Comparison of ENCODE assay signal across 8 cellular contexts in genomic region chr6:33426590-33427563, GRCh38. TPM values are rescaled to one million over a fixed set of nuclear protein-coding genes. Genes with fewer than 3 reads are reported as not detected.
DNase-seq lines count a peak whose midpoint lies in the region; ATAC-seq and TF ChIP-seq lines count a peak whose summit lies in the region.

No MANE protein-coding gene starts in this region.

- H3K27me3 ChIP-seq in cardiac muscle cell (no peaks in the 10 kb centered on the region), skeletal muscle tissue (ENCODE audit: control insufficient read depth in 3 of 3, insufficient read depth in 3 of 3, low read length in 3 of 3) (peaks cover 0 to 24% (median 0%) of the 10 kb centered on the region in 3 donors)

- H3K36me3 Mint-ChIP-seq in activated CD4-positive, alpha-beta memory T cell treated with anti-CD3 and anti-CD28 coated beads for 36 hours = peaks cover 7% of the 10 kb centered on the region

- peak overlapping the region; percentile 69 for H3K4me3 ChIP-seq in cardiac muscle cell
- peak overlapping the region; percentile 68 to 78 (median 78) for H3K4me3 ChIP-seq in skeletal muscle tissue (ENCODE audit: low read length in 3 of 3)

- DNase-seq in cardiac muscle cell (ENCODE audit: low read depth in 1 of 2, low spot score in 1 of 2) (no peak), left cardiac atrium (no peak), germinal center (ENCODE audit: low spot score) (peak; percentile 20), ACHN (no peak), NCI-H128 (lab: John Stamatoyannopoulos, UW; ENCODE audit: unreplicated experiment) (no peak)
- DNase-seq in activated CD4-positive, alpha-beta memory T cell treated with anti-CD3 and anti-CD28 coated beads for 36 hours = peak; percentile 44

- no peaks in the 10 kb centered on the region for H3K36me3 ChIP-seq in cardiac muscle cell
- no peaks in the 10 kb centered on the region for H3K36me3 ChIP-seq in skeletal muscle tissue (ENCODE audit: control insufficient read depth in 3 of 3, insufficient read depth in 3 of 3, low read length in 3 of 3)

- H3K9me3 Mint-ChIP-seq in activated CD4-positive, alpha-beta memory T cell treated with anti-CD3 and anti-CD28 coated beads for 36 hours = no peaks in the 10 kb centered on the region

- peak overlapping the region; percentile 86 for H3K27ac ChIP-seq in cardiac muscle cell
- H3K27ac ChIP-seq in skeletal muscle tissue (ENCODE audit: low read depth, low read length) = peak overlapping the region; percentile 80

- H3K9ac ChIP-seq in skeletal muscle tissue (ENCODE audit: low read depth in 1 of 3, low read length in 3 of 3) = peak overlapping the region; percentile 45 to 75 (median 61)

- H3K4me3 Mint-ChIP-seq in activated CD4-positive, alpha-beta memory T cell treated with anti-CD3 and anti-CD28 coated beads for 36 hours = peak overlapping the region; percentile 83

- H3K4me1 ChIP-seq in cardiac muscle cell (ENCODE audit: low read depth) = peaks cover 37% of the 10 kb centered on the region
- H3K4me1 ChIP-seq in skeletal muscle tissue (ENCODE audit: control insufficient read depth in 3 of 3, insufficient read depth in 3 of 3, low read length in 3 of 3) = peaks cover 35 to 37% (median 37%) of the 10 kb centered on the region in 3 donors

- TF ChIP-seq CTCF in cardiac muscle cell (IDR thresholded peaks at IDR 0.05; ENCODE audit: low read depth, low read length) = no peak

- CTCF ChIA-PET in activated CD4-positive, alpha-beta memory T cell treated with anti-CD3 and anti-CD28 coated beads for 36 hours (lab: Charles Lee) = interaction anchor here (0.6 to 2.0 kb wide), 12 partner anchors 10 to 155 kb away, joined by 3 to 21 read pairs (median 6); partner anchors contain the start of genes B3GALT4, KIFC1, VPS52 and ZBTB9

- peaks cover 56% of the 10 kb centered on the region for H3K4me1 Mint-ChIP-seq in activated CD4-positive, alpha-beta memory T cell treated with anti-CD3 and anti-CD28 coated beads for 36 hours (ENCODE audit: low read depth)

- POLR2A ChIA-PET in activated CD4-positive, alpha-beta memory T cell treated with anti-CD3 and anti-CD28 coated beads for 36 hours (lab: Charles Lee) = interaction anchor here (0.8 to 2.7 kb wide), 6 partner anchors 10 to 195 kb away, joined by 3 to 24 read pairs (median 5); partner anchors contain the start of genes CUTA, KIFC1, ZBTB22 and ZBTB9

- in situ Hi-C loops in ACHN (cut with HindIII; ENCODE audit: low pct_ligation_motif_present, low pct_unique_long_range_greater_than_20kb, low sequenced_read_pairs) = no loop called here

- H3K27ac Mint-ChIP-seq in activated CD4-positive, alpha-beta memory T cell treated with anti-CD3 and anti-CD28 coated beads for 36 hours = peak overlapping the region; percentile 89

- ATAC-seq in left cardiac atrium = no peak
- ATAC-seq in HG02798 (IDR thresholded peaks at IDR 0.05; ENCODE audit: poor library complexity, unreplicated experiment) = no peak

- H3K9me3 ChIP-seq in cardiac muscle cell (ENCODE audit: low read depth) (no peaks in the 10 kb centered on the region), skeletal muscle tissue (ENCODE audit: control insufficient read depth in 3 of 3, low read length in 3 of 3) (no peaks in the 10 kb centered on the region)

- no peaks in the 10 kb centered on the region for H3K27me3 Mint-ChIP-seq in activated CD4-positive, alpha-beta memory T cell treated with anti-CD3 and anti-CD28 coated beads for 36 hours

- intact Hi-C loops in left cardiac atrium (cut with DNase I) = no loop called here
- intact Hi-C loops in activated CD4-positive, alpha-beta memory T cell treated with anti-CD3 and anti-CD28 coated beads for 36 hours (cut with micrococcal nuclease) = loop anchor here (1.0 kb wide), 2 partner anchors 9 to 36 kb away; partner anchors contain the start of genes CUTA and KIFC1

RNA-seq across cellular contexts. Expression of gene SYNGAP1, which starts 7.0 kb away (rescaled TPM):
- total RNA-seq in cardiac muscle cell = 14.9 and 20.2 TPM in 2 replicates
- 6.8 and 10.5 TPM in 2 replicates for polyA plus RNA-seq in cardiac muscle cell
- 1 to 10 TPM; 9.0 to 9.8 TPM for total RNA-seq in left cardiac atrium
- 10 to 100 TPM; 34.3 to 35.8 TPM for total RNA-seq in activated CD4-positive, alpha-beta memory T cell treated with anti-CD3 and anti-CD28 coated beads for 36 hours
- total RNA-seq in skeletal muscle tissue = 1.6 TPM

RNA-seq across cellular contexts. Expression of gene CUTA, which starts 9.0 kb away (rescaled TPM):
- 304 and 348 TPM in 2 replicates for total RNA-seq in cardiac muscle cell
- 426 and 501 TPM in 2 replicates for polyA plus RNA-seq in cardiac muscle cell
- total RNA-seq in left cardiac atrium = 100 to 1,000 TPM; 114 to 126 TPM
- total RNA-seq in activated CD4-positive, alpha-beta memory T cell treated with anti-CD3 and anti-CD28 coated beads for 36 hours = 100 to 1,000 TPM; 190 to 198 TPM
- total RNA-seq in skeletal muscle tissue = 73.1 TPM

RNA-seq across cellular contexts. Expression of gene PHF1, which starts 16.1 kb away (rescaled TPM):
- total RNA-seq in cardiac muscle cell (61.9 and 116 TPM in 2 replicates), left cardiac atrium (10 to 100 TPM; 49.5 to 58.3 TPM), skeletal muscle tissue (5.7 TPM)
- 34.5 and 62.1 TPM in 2 replicates for polyA plus RNA-seq in cardiac muscle cell
- total RNA-seq in activated CD4-positive, alpha-beta memory T cell treated with anti-CD3 and anti-CD28 coated beads for 36 hours = 10 to 100 TPM; 32.4 to 42.3 TPM

RNA-seq across cellular contexts. Expression of gene ZBTB9, which starts 27.5 kb away (rescaled TPM):
- total RNA-seq in cardiac muscle cell = 5.5 and 7.8 TPM in 2 replicates
- polyA plus RNA-seq in cardiac muscle cell = 9.5 and 11.2 TPM in 2 replicates
- total RNA-seq in left cardiac atrium = 1 to 10 TPM; 4.4 to 5.9 TPM
- 10 to 100 TPM in 1 of 2 experiments, 1 to 10 TPM in 1; 9.7 to 10.1 TPM for total RNA-seq in activated CD4-positive, alpha-beta memory T cell treated with anti-CD3 and anti-CD28 coated beads for 36 hours
- 11.0 TPM for total RNA-seq in skeletal muscle tissue

RNA-seq across cellular contexts. Expression of gene KIFC1, which starts 35.3 kb away (rescaled TPM):
- total RNA-seq in cardiac muscle cell = 14.0 and 69.2 TPM in 2 replicates
- polyA plus RNA-seq in cardiac muscle cell = 9.4 and 33.3 TPM in 2 replicates
- total RNA-seq in left cardiac atrium = 1 to 10 TPM in 1 of 2 donors, under 1 TPM in 1; 0.31 to 1.9 TPM
- total RNA-seq in activated CD4-positive, alpha-beta memory T cell treated with anti-CD3 and anti-CD28 coated beads for 36 hours = 100 to 1,000 TPM in 1 of 2 experiments, 10 to 100 TPM in 1; 94.6 to 103 TPM
- 12.0 TPM for total RNA-seq in skeletal muscle tissue

Comparison
In these comparisons a context has a peak if more than half of its experiments do, and no peak if none do; other contexts are left out.
1. DNase-seq: peak in activated CD4-positive, alpha-beta memory T cell treated with anti-CD3 and anti-CD28 coated beads for 36 hours (single experiment) and germinal center (single experiment); none in cardiac muscle cell (0 of 2), left cardiac atrium (single experiment), ACHN (single experiment) and NCI-H128 (single experiment).